In genomic region chr20:13231031-13231752, GRCh38 we compare ENCODE assay signal across 10 cellular contexts. TPM values are rescaled to one million over a fixed set of nuclear protein-coding genes. Genes with fewer than 3 reads are reported as not detected.
DNase-seq lines count a peak whose midpoint lies in the region; ATAC-seq and TF ChIP-seq lines count a peak whose summit lies in the region.
"Had no signal": no experiment of that assay in that cellular context is flagged by ENCODE, and none has a peak within 500 bp of the region (broad histone marks: within the 10 kb centered on the region; RNA-seq: fewer than 3 reads in every experiment).

No MANE protein-coding gene starts in this region.

- H3K27me3 ChIP-seq in RWPE2 (ENCODE audit: insufficient read depth, poor library complexity, severe bottlenecking) (no peaks in the 10 kb centered on the region), adipocyte (replicated peaks; ENCODE audit: control insufficient read depth, insufficient read depth, low read length) (no peaks in the 10 kb centered on the region), psoas muscle (ENCODE audit: insufficient read depth in 3 of 3, low read length in 2 of 3) (peaks cover 0 to 6% (median 0%) of the 10 kb centered on the region in 3 donors)

- H3K4me1 Mint-ChIP-seq in osteocyte (ENCODE audit: unreplicated experiment) (peaks cover 15% of the 10 kb centered on the region), mesothelial cell of epicardium (no peaks in the 10 kb centered on the region)

- H3K4me3 Mint-ChIP-seq in osteocyte (ENCODE audit: unreplicated experiment): no peak overlapping the region
- no peak overlapping the region for H3K4me3 Mint-ChIP-seq in mesothelial cell of epicardium

- H3K9me3 Mint-ChIP-seq in osteocyte (ENCODE audit: unreplicated experiment): no peaks in the 10 kb centered on the region
- peaks cover 11% of the 10 kb centered on the region for H3K9me3 Mint-ChIP-seq in mesothelial cell of epicardium

- H3K4me3 ChIP-seq in RWPE2 (ENCODE audit: severe bottlenecking) (no peak overlapping the region), adipocyte (ENCODE audit: low read length) (no peak overlapping the region), psoas muscle (no peak overlapping the region)
- H3K4me3 ChIP-seq: coronary artery had no signal

- peak; percentile 78 for DNase-seq in EH (ENCODE audit: low read depth)
- no peak for DNase-seq in RWPE2 (ENCODE audit: low spot score)
- peak; percentile 36 for DNase-seq in adipocyte (ENCODE audit: low read depth)
- no peak for DNase-seq in osteocyte (ENCODE audit: extremely low spot score, unreplicated experiment)
- no peak for DNase-seq in psoas muscle
- no peak for DNase-seq in mesothelial cell of epicardium (ENCODE audit: low spot score in 2 of 2, unreplicated experiment in 2 of 2)
- no peak for DNase-seq in NCI-H1694 (lab: John Stamatoyannopoulos, UW)

- peaks cover 10% of the 10 kb centered on the region for H3K27me3 Mint-ChIP-seq in osteocyte (ENCODE audit: unreplicated experiment)
- H3K27me3 Mint-ChIP-seq in mesothelial cell of epicardium (ENCODE audit: low read depth): peaks cover 29% of the 10 kb centered on the region

- no peak for TF ChIP-seq CTCF in RWPE2 (IDR thresholded peaks at IDR 0.05; ENCODE audit: poor library complexity, severe bottlenecking)
- TF ChIP-seq CTCF in osteocyte (IDR thresholded peaks at IDR 0.05): no peak
- TF ChIP-seq CTCF in psoas muscle (IDR thresholded peaks at IDR 0.05): no peak
- no peak for TF ChIP-seq CTCF in mesothelial cell of epicardium (IDR thresholded peaks at IDR 0.05; ENCODE audit: unreplicated experiment)

- H3K9me3 ChIP-seq in RWPE2 (ENCODE audit: severe bottlenecking) (peaks cover under 1% of the 10 kb centered on the region), adipocyte (ENCODE audit: control insufficient read depth, low read length) (peaks cover 4% of the 10 kb centered on the region), psoas muscle (peaks cover 7% of the 10 kb centered on the region)

- intact Hi-C loops in psoas muscle (cut with DNase I): no loop called here

- H3K27ac Mint-ChIP-seq in osteocyte (ENCODE audit: unreplicated experiment): peak overlapping the region; percentile 78
- no peak overlapping the region for H3K27ac Mint-ChIP-seq in mesothelial cell of epicardium

- ATAC-seq in RWPE2 (ENCODE audit: low read depth): peak; percentile 97
- no peak for ATAC-seq in psoas muscle
- ATAC-seq in HG03139 (IDR thresholded peaks at IDR 0.05; ENCODE audit: unreplicated experiment): no peak

- H3K36me3 ChIP-seq in RWPE2 (ENCODE audit: low read depth) (no peaks in the 10 kb centered on the region), adipocyte (ENCODE audit: control insufficient read depth, insufficient read depth, low read length, severe bottlenecking) (no peaks in the 10 kb centered on the region), psoas muscle (ENCODE audit: insufficient read depth in 1 of 2, low read depth in 1 of 2) (no peaks in the 10 kb centered on the region)

- no peaks in the 10 kb centered on the region for H3K36me3 Mint-ChIP-seq in osteocyte (ENCODE audit: unreplicated experiment)
- peaks cover 2% of the 10 kb centered on the region for H3K36me3 Mint-ChIP-seq in mesothelial cell of epicardium

- H3K9ac ChIP-seq in adipocyte (ENCODE audit: low read length): no peak overlapping the region

- WGBS in psoas muscle, 3 donors: 57 to 59% (median 59%) methylated on average over 7 of the region's 7 CpGs

- peaks cover 7% of the 10 kb centered on the region for H3K4me1 ChIP-seq in RWPE2 (ENCODE audit: insufficient read depth, poor library complexity, severe bottlenecking)
- peaks cover 15% of the 10 kb centered on the region for H3K4me1 ChIP-seq in adipocyte (ENCODE audit: control insufficient read depth, insufficient read depth, low read length)
- no peaks in the 10 kb centered on the region for H3K4me1 ChIP-seq in psoas muscle

- H3K27ac ChIP-seq in RWPE2 (ENCODE audit: poor library complexity, severe bottlenecking) (no peak overlapping the region), psoas muscle (no peak overlapping the region)
- H3K27ac ChIP-seq: coronary artery had no signal

RNA-seq across cellular contexts. Expression of gene ISM1, which starts 10.1 kb away (rescaled TPM):
- total RNA-seq in osteocyte: 0.21 and 0.31 TPM in 2 replicates
- 1 to 10 TPM in 2 of 4 donors, under 1 TPM in 2; 0.76 to 1.8 (median 1.0) TPM for total RNA-seq in psoas muscle
- polyA plus RNA-seq in psoas muscle: 1 to 10 TPM in 1 of 3 donors, under 1 TPM in 2; 0.56 to 1.3 (median 0.86) TPM
- 5.0 to 6.0 TPM (median 5.6 TPM) in 3 replicates for total RNA-seq in mesothelial cell of epicardium
- total RNA-seq: NCI-H460 had no signal

Comparison
In these comparisons a context has a peak if more than half of its experiments do, and no peak if none do; other contexts are left out.
1. DNase-seq: peak in EH (single experiment) and adipocyte (single experiment); none in RWPE2 (single experiment), osteocyte (single experiment), psoas muscle (0 of 2), mesothelial cell of epicardium (0 of 2) and NCI-H1694 (single experiment).